Comparison of ENCODE assay signal across 8 cellular contexts in genomic region chr10:95295031-95295755, GRCh38. TPM values are rescaled to one million over a fixed set of nuclear protein-coding genes. Genes with fewer than 3 reads are reported as not detected.
DNase-seq lines count a peak whose midpoint lies in the region; ATAC-seq and TF ChIP-seq lines count a peak whose summit lies in the region.

No MANE protein-coding gene starts in this region.

- WGBS in urinary bladder = 4% methylated on average over 39 of the region's 39 CpGs

- peak overlapping the region; percentile 87 for H3K4me2 ChIP-seq in KMS-11

- peak overlapping the region; percentile 92 for H2AFZ ChIP-seq in KMS-11 (ENCODE audit: low read depth)

- peak; percentile 87 for DNase-seq in GM13976 (ENCODE audit: low spot score)
- peak; percentile 55 for DNase-seq in T-helper 2 cell treated with Interferon-gamma antibody and Interleukin-4, amounts not matched to agents 5 μg/mL and 100 μg/mL, for 36 hours (ENCODE audit: low spot score)
- DNase-seq in naive B cell = peak; percentile 93
- no peak for DNase-seq in NCI-H446 (lab: John Stamatoyannopoulos, UW)

- H3K4me3 Mint-ChIP-seq in T-helper 2 cell treated with Interferon-gamma antibody and Interleukin-4, amounts not matched to agents 5 μg/mL and 100 μg/mL, for 36 hours = peak overlapping the region; percentile 69
- peak overlapping the region; percentile 74 to 92 (median 82) for H3K4me3 Mint-ChIP-seq in naive B cell

- H3K36me3 Mint-ChIP-seq in T-helper 2 cell treated with Interferon-gamma antibody and Interleukin-4, amounts not matched to agents 5 μg/mL and 100 μg/mL, for 36 hours (ENCODE audit: low read depth) = no peaks in the 10 kb centered on the region
- H3K36me3 Mint-ChIP-seq in naive B cell = no peaks in the 10 kb centered on the region

- peaks cover 75% of the 10 kb centered on the region for H3K4me1 ChIP-seq in KMS-11 (ENCODE audit: low read depth, poor library complexity, severe bottlenecking)
- H3K4me1 ChIP-seq in endocrine pancreas (ENCODE audit: control insufficient read depth, insufficient read depth, low read length) = no peaks in the 10 kb centered on the region
- H3K4me1 ChIP-seq in urinary bladder (ENCODE audit: insufficient read depth) = no peaks in the 10 kb centered on the region

- H3K27ac Mint-ChIP-seq in T-helper 2 cell treated with Interferon-gamma antibody and Interleukin-4, amounts not matched to agents 5 μg/mL and 100 μg/mL, for 36 hours = peak overlapping the region; percentile 85
- peak overlapping the region; percentile 96 to 99 (median 98) for H3K27ac Mint-ChIP-seq in naive B cell

- H3K27me3 Mint-ChIP-seq in T-helper 2 cell treated with Interferon-gamma antibody and Interleukin-4, amounts not matched to agents 5 μg/mL and 100 μg/mL, for 36 hours (ENCODE audit: low read depth) = peaks cover 12% of the 10 kb centered on the region
- H3K27me3 Mint-ChIP-seq in naive B cell = no peaks in the 10 kb centered on the region

- ATAC-seq in GM21723 (IDR thresholded peaks at IDR 0.05; ENCODE audit: unreplicated experiment) (peak; percentile 75), naive B cell (ENCODE audit: low read depth in 2 of 2) (peak; percentile 66 to 69)

- H3K9ac ChIP-seq in KMS-11 (peak overlapping the region; percentile 59), endocrine pancreas (ENCODE audit: control insufficient read depth, insufficient read depth, low read length) (peak overlapping the region; percentile 25)

- in situ Hi-C loops in GM13976 (cut with MboI; ENCODE audit: low sequenced_read_pairs, unreplicated experiment) = no loop called here

- H3K79me2 ChIP-seq in KMS-11 (ENCODE audit: insufficient read depth, low read depth) = 0 out of 2 replicates have a peak, but pooled peaks cover 2% of the 10 kb centered on the region

- TF ChIP-seq CTCF in GM13976 (IDR thresholded peaks at IDR 0.05; ENCODE audit: borderline replicate concordance, control extremely low read depth, extremely low read depth, insufficient read depth, missing control alignments) = no peak
- no peak for TF ChIP-seq CTCF in KMS-11 (conservative IDR thresholded peaks at IDR 0.05; ENCODE audit: low read depth, low read length)

- H3K4me3 ChIP-seq in KMS-11 (IDR thresholded peaks at IDR 0.05; ENCODE audit: insufficient read depth, low read depth, low read length) = no peak overlapping the region
- H3K4me3 ChIP-seq in endocrine pancreas (ENCODE audit: control insufficient read depth, insufficient read depth, low read length) = no peak overlapping the region
- H3K4me3 ChIP-seq in urinary bladder (ENCODE audit: low read depth, low read length) = peak overlapping the region; percentile 25

- H3K36me3 ChIP-seq in KMS-11 (ENCODE audit: insufficient read depth) (no peaks in the 10 kb centered on the region), endocrine pancreas (ENCODE audit: control insufficient read depth, insufficient read depth, low read length) (no peaks in the 10 kb centered on the region), urinary bladder (ENCODE audit: insufficient read depth) (no peaks in the 10 kb centered on the region)

- H3K27ac ChIP-seq in KMS-11 (peak overlapping the region; percentile 82), urinary bladder (ENCODE audit: low read depth) (peak overlapping the region; percentile 46)

- no peaks in the 10 kb centered on the region for H4K20me1 ChIP-seq in KMS-11 (ENCODE audit: insufficient read depth)

- H3K27me3 ChIP-seq in KMS-11 (ENCODE audit: insufficient read depth, low read depth) = no peaks in the 10 kb centered on the region
- no peaks in the 10 kb centered on the region for H3K27me3 ChIP-seq in endocrine pancreas (ENCODE audit: control insufficient read depth, insufficient read depth, low read length)

- H3K4me1 Mint-ChIP-seq in T-helper 2 cell treated with Interferon-gamma antibody and Interleukin-4, amounts not matched to agents 5 μg/mL and 100 μg/mL, for 36 hours (ENCODE audit: low read depth) = peaks cover 41% of the 10 kb centered on the region
- peaks cover 57 to 70% (median 68%) of the 10 kb centered on the region in 3 donors for H3K4me1 Mint-ChIP-seq in naive B cell

- no peaks in the 10 kb centered on the region for H3K9me3 ChIP-seq in endocrine pancreas (ENCODE audit: control insufficient read depth, low read length)

- H3K9me3 Mint-ChIP-seq in T-helper 2 cell treated with Interferon-gamma antibody and Interleukin-4, amounts not matched to agents 5 μg/mL and 100 μg/mL, for 36 hours = no peaks in the 10 kb centered on the region
- no peaks in the 10 kb centered on the region for H3K9me3 Mint-ChIP-seq in naive B cell

RNA-seq across cellular contexts. Expression of gene PDLIM1, which starts 4.4 kb away (rescaled TPM):
- polyA plus RNA-seq in naive B cell (ENCODE audit: low read depth in 6 of 6) (100 to 1,000 TPM; 348 to 523 (median 419) TPM), urinary bladder (217 TPM)
- 24.4 TPM for total RNA-seq in urinary bladder

Comparison
In these comparisons a context has a peak if more than half of its experiments do, and no peak if none do; other contexts are left out.
1. DNase-seq: peak in GM13976 (single experiment), T-helper 2 cell treated with Interferon-gamma antibody and Interleukin-4, amounts not matched to agents 5 μg/mL and 100 μg/mL, for 36 hours (single experiment) and naive B cell (single experiment); none in NCI-H446 (0 of 2).